33 cellular contexts compared by ENCODE assay signal in genomic region chr6:145082359-145082758, GRCh38.
DNase-seq lines count a peak whose midpoint lies in the region; ATAC-seq, FAIRE-seq and TF ChIP-seq lines count a peak whose summit lies in the region.
"Had no signal": no experiment of that assay in that cellular context is flagged by ENCODE, and none has a peak within 500 bp of the region (broad histone marks: within the 10 kb centered on the region; RNA-seq: fewer than 3 reads in every experiment).

No MANE protein-coding gene starts in this region.

- H3K9me1 ChIP-seq in IMR-90 (ENCODE audit: insufficient read depth, low read length) (no peaks in the 10 kb centered on the region), K562 (ENCODE audit: control insufficient read depth, insufficient read depth, low read length) (no peaks in the 10 kb centered on the region)

- H4K20me1 ChIP-seq in HepG2 (ENCODE audit: insufficient read depth, low read length) (no peaks in the 10 kb centered on the region), IMR-90 (ENCODE audit: insufficient read depth, low read length) (no peaks in the 10 kb centered on the region), K562 (replicated peaks; ENCODE audit: control insufficient read depth, insufficient read depth, low read length) (no peaks in the 10 kb centered on the region)
- H4K20me1 ChIP-seq: BLaER1; BLaER1 treated with 17β-estradiol and CSF1 and Interleukin-3, amounts not matched to agents 10 nM and 100 nM had no signal

- no peak for TF ChIP-seq RAD21 in HepG2 (CRISPR knock-in tag; IDR thresholded peaks at IDR 0.05)
- no peak for TF ChIP-seq RAD21 in IMR-90 (IDR thresholded peaks at IDR 0.05; ENCODE audit: low read length)
- no peak for TF ChIP-seq RAD21 in K562 (CRISPR knock-in tag; conservative IDR thresholded peaks at IDR 0.05 in 1 of 2, IDR thresholded peaks at IDR 0.05 in 1 of 2)

- H3K27me3 ChIP-seq in HepG2 (ENCODE audit: control insufficient read depth in 1 of 2, insufficient read depth in 2 of 2, low read length in 2 of 2) (no peaks in the 10 kb centered on the region), right lobe of liver (no peaks in the 10 kb centered on the region), IMR-90 (ENCODE audit: control insufficient read depth, insufficient read depth, low read length) (no peaks in the 10 kb centered on the region), K562 (ENCODE audit: control insufficient read depth in 2 of 2, insufficient read depth in 2 of 2, low read length in 2 of 2) (no peaks in the 10 kb centered on the region)
- H3K27me3 ChIP-seq: BE2C; BLaER1; BLaER1 treated with 17β-estradiol and CSF1 and Interleukin-3, amounts not matched to agents 10 nM and 100 nM had no signal

- no peak overlapping the region for H3K18ac ChIP-seq in IMR-90 (ENCODE audit: low read depth, low read length)

- no peaks in the 10 kb centered on the region for H3K79me1 ChIP-seq in IMR-90 (ENCODE audit: low read depth in 1 of 2, low read length in 2 of 2)

- CTCF ChIA-PET in HepG2 (lab: Yijun Ruan, JAX; ENCODE audit: low intra/inter-chr PET ratio, low total read pairs) (no interaction called here), IMR-90 (lab: Yijun Ruan, JAX) (no interaction called here), K562 (lab: Yijun Ruan, JAX; ENCODE audit: low intra/inter-chr PET ratio) (no interaction called here)

- no peak overlapping the region for H3K14ac ChIP-seq in IMR-90 (replicated peaks; ENCODE audit: low read depth, low read length)

- TF ChIP-seq EP300 in HepG2 (IDR thresholded peaks at IDR 0.05; ENCODE audit: low read depth in 2 of 2, low read length in 2 of 2) = no peak
- TF ChIP-seq EP300 in HepG2 (CRISPR knock-in tag; IDR thresholded peaks at IDR 0.05; ENCODE audit: borderline replicate concordance) = no peak
- TF ChIP-seq EP300 in K562 (IDR thresholded peaks at IDR 0.05; ENCODE audit: low read length) = no peak

- H3K4me3 ChIP-seq in HepG2 (replicated peaks in 1 of 3; ENCODE audit: insufficient read depth in 1 of 3, low read depth in 2 of 3, low read length in 3 of 3) = no peak overlapping the region
- H3K4me3 ChIP-seq in right lobe of liver = no peak overlapping the region
- no peak overlapping the region for H3K4me3 ChIP-seq in IMR-90 (ENCODE audit: insufficient read depth, low read depth, low read length)
- H3K4me3 ChIP-seq in K562 = no peak overlapping the region
- H3K4me3 ChIP-seq: A549; BLaER1; BLaER1 treated with 17β-estradiol and CSF1 and Interleukin-3, amounts not matched to agents 10 nM and 100 nM had no signal

- H3K4me1 ChIP-seq in HepG2 (ENCODE audit: insufficient read depth, low read length) (no peaks in the 10 kb centered on the region), right lobe of liver (peaks cover 0 to 4% (median 0%) of the 10 kb centered on the region in 4 donors), IMR-90 (ENCODE audit: control insufficient read depth, insufficient read depth, low read length) (no peaks in the 10 kb centered on the region; the same call in 1 of the 2 replicates), K562 (replicated peaks in 1 of 2; ENCODE audit: control insufficient read depth in 2 of 2, insufficient read depth in 2 of 2, low read length in 2 of 2) (no peaks in the 10 kb centered on the region)
- H3K4me1 ChIP-seq: A549, BE2C, Caco-2 had no signal

- TF ChIP-seq CTCF in HepG2 (CRISPR knock-in tag; IDR thresholded peaks at IDR 0.05) (no peak), right lobe of liver (IDR thresholded peaks at IDR 0.05) (no peak), IMR-90 (conservative IDR thresholded peaks at IDR 0.05; ENCODE audit: low read depth, low read length) (no peak), K562 (IDR thresholded peaks at IDR 0.05 in 2 of 3, conservative IDR thresholded peaks at IDR 0.05 in 1 of 3; ENCODE audit: insufficient read depth in 2 of 3, low read depth in 1 of 3, low read length in 3 of 3) (no peak)

- H4K5ac ChIP-seq in IMR-90 (ENCODE audit: low read depth, low read length) = no peak overlapping the region

- no peak for TF ChIP-seq POLR2A in HepG2 (IDR thresholded peaks at IDR 0.05; ENCODE audit: insufficient read depth in 1 of 2, low read depth in 2 of 2, low read length in 2 of 2)
- no peak for TF ChIP-seq POLR2A in right lobe of liver (IDR thresholded peaks at IDR 0.05)
- no peak for TF ChIP-seq POLR2A in IMR-90 (IDR thresholded peaks at IDR 0.05; ENCODE audit: low read depth, low read length)
- no peak for TF ChIP-seq POLR2A in K562 (conservative IDR thresholded peaks at IDR 0.05)

- 15% methylated on average over 4 of the region's 4 CpGs for WGBS in HepG2 (ENCODE audit: low lambda C conversion rate)
- 83% methylated on average over 4 of the region's 4 CpGs for WGBS in right lobe of liver (ENCODE audit: insufficient coverage, low coverage, low lambda C conversion rate, missing lambda C conversion rate)
- no CpG with 5 or more reads among the region's 4 CpGs for WGBS in IMR-90 (ENCODE audit: extremely low coverage in 2 of 2, insufficient read length in 1 of 2), 2 experiments
- WGBS in K562 (ENCODE audit: insufficient coverage, low coverage, missing lambda C conversion rate) = 2% methylated on average over 4 of the region's 4 CpGs

- no peak overlapping the region for H3K23ac ChIP-seq in IMR-90 (ENCODE audit: low read depth, low read length)

- BruUV-seq in HepG2 (replicated peaks; lab: Mats Ljungman, UMichigan) (no TSS peak), IMR-90 (replicated peaks; lab: Mats Ljungman, UMichigan) (no TSS peak), K562 (replicated peaks; lab: Mats Ljungman, UMichigan) (no TSS peak)

- no peak overlapping the region for H3K4ac ChIP-seq in IMR-90 (ENCODE audit: low read depth, low read length)

- H3K9me3 ChIP-seq in HepG2 (ENCODE audit: low read length) = no peaks in the 10 kb centered on the region
- H3K9me3 ChIP-seq in right lobe of liver = no peaks in the 10 kb centered on the region
- H3K9me3 ChIP-seq in IMR-90 (ENCODE audit: control insufficient read depth, insufficient read depth, low read length) = no peaks in the 10 kb centered on the region
- no peaks in the 10 kb centered on the region for H3K9me3 ChIP-seq in K562 (replicated peaks; ENCODE audit: control insufficient read depth, insufficient read depth, low read depth, low read length)
- H3K9me3 ChIP-seq: A549; BE2C; BLaER1; BLaER1 treated with 17β-estradiol and CSF1 and Interleukin-3, amounts not matched to agents 10 nM and 100 nM; Caco-2 had no signal

- POLR2A ChIA-PET in HepG2 (lab: Yijun Ruan, JAX) (no interaction called here), IMR-90 (lab: Charles Lee; ENCODE audit: unreplicated experiment) (no interaction called here), K562 (lab: Yijun Ruan, JAX) (interaction anchor here (1.2 kb wide), 1 partner anchor 10 kb away, joined by 3 read pairs; no protein-coding TSS in a partner anchor)

- FAIRE-seq in HepG2 (lab: Jason Lieb, UNC) = no peak
- FAIRE-seq in K562 (lab: Jason Lieb, UNC) = no peak
- FAIRE-seq: A204.1, A549, D721Med had no signal

- H3K36me3 ChIP-seq in HepG2 (replicated peaks in 1 of 2; ENCODE audit: control insufficient read depth in 1 of 2, insufficient read depth in 2 of 2, low read length in 2 of 2) (no peaks in the 10 kb centered on the region), right lobe of liver (no peaks in the 10 kb centered on the region), IMR-90 (ENCODE audit: control insufficient read depth, insufficient read depth, low read length) (no peaks in the 10 kb centered on the region), K562 (ENCODE audit: control insufficient read depth, insufficient read depth, low read length) (no peaks in the 10 kb centered on the region)
- H3K36me3 ChIP-seq: BE2C; BLaER1; BLaER1 treated with 17β-estradiol and CSF1 and Interleukin-3, amounts not matched to agents 10 nM and 100 nM had no signal

- H3K79me2 ChIP-seq in HepG2 (ENCODE audit: insufficient read depth, low read length) = no peaks in the 10 kb centered on the region
- no peaks in the 10 kb centered on the region for H3K79me2 ChIP-seq in K562 (ENCODE audit: control insufficient read depth, insufficient read depth, low read length)

- no peak overlapping the region for H2AK5ac ChIP-seq in IMR-90 (ENCODE audit: low read depth, low read length)

- no peak overlapping the region for H4K91ac ChIP-seq in IMR-90 (ENCODE audit: insufficient read depth, low read depth, low read length)

- H3K4me2 ChIP-seq in HepG2 (ENCODE audit: low read depth, low read length) (no peak overlapping the region), IMR-90 (ENCODE audit: low read depth, low read length) (no peak overlapping the region), K562 (ENCODE audit: insufficient read depth, low read length) (no peak overlapping the region)
- H3K4me2 ChIP-seq: A549; BLaER1; BLaER1 treated with 17β-estradiol and CSF1 and Interleukin-3, amounts not matched to agents 10 nM and 100 nM had no signal

- no peak overlapping the region for H2BK20ac ChIP-seq in IMR-90 (ENCODE audit: low read depth, low read length)

- H3K9ac ChIP-seq in HepG2 (ENCODE audit: insufficient read depth, low read depth, low read length) (no peak overlapping the region), IMR-90 (ENCODE audit: low read depth, low read length) (no peak overlapping the region), K562 (ENCODE audit: insufficient read depth in 1 of 2, low read depth in 2 of 2, low read length in 2 of 2) (no peak overlapping the region)
- H3K9ac ChIP-seq: BLaER1; BLaER1 treated with 17β-estradiol and CSF1 and Interleukin-3, amounts not matched to agents 10 nM and 100 nM had no signal

- H3K27ac ChIP-seq in HepG2 (ENCODE audit: extremely low read length, insufficient read depth, low read length) (no peak overlapping the region), right lobe of liver (no peak overlapping the region), IMR-90 (ENCODE audit: insufficient read depth, low read length) (no peak overlapping the region), K562 (ENCODE audit: extremely low read depth, low read depth, low read length) (no peak overlapping the region)
- H3K27ac ChIP-seq: 22Rv1; A549; BLaER1; BLaER1 treated with 17β-estradiol and CSF1 and Interleukin-3, amounts not matched to agents 10 nM and 100 nM; C4-2B had no signal

- no peak overlapping the region for H4K8ac ChIP-seq in IMR-90 (ENCODE audit: low read depth in 2 of 2, low read length in 2 of 2)

- H2BK5ac ChIP-seq in IMR-90 (ENCODE audit: low read depth, low read length, poor library complexity, severe bottlenecking) = no peak overlapping the region

- H2AFZ ChIP-seq in HepG2 (ENCODE audit: low read length) = no peak overlapping the region
- H2AFZ ChIP-seq in IMR-90 (replicated peaks; ENCODE audit: low read length, poor library complexity) = no peak overlapping the region
- no peak overlapping the region for H2AFZ ChIP-seq in K562 (ENCODE audit: low read depth, low read length)

- H3K56ac ChIP-seq in IMR-90 (ENCODE audit: extremely low read depth, insufficient read depth, low read length) = no peak overlapping the region

- intact Hi-C loops in HepG2 (cut with micrococcal nuclease; ENCODE audit: unreplicated experiment) (no loop called here), right lobe of liver (cut with DNase I) (no loop called here), IMR-90 (cut with micrococcal nuclease) (no loop called here), K562 (cut with micrococcal nuclease) (no loop called here)

- no peak for ATAC-seq in HepG2
- ATAC-seq in right lobe of liver = no peak
- ATAC-seq in IMR-90 (ENCODE audit: low read depth) = no peak
- no peak for ATAC-seq in K562
- no peak for ATAC-seq in GM21529 (IDR thresholded peaks at IDR 0.05; ENCODE audit: unreplicated experiment)
- ATAC-seq: A549; CD8-positive, alpha-beta T cell had no signal

- in situ Hi-C loops in HepG2 (cut with HindIII; ENCODE audit: extremely low pct_ligation_motif_present, low pct_unique_long_range_greater_than_20kb) = no loop called here
- in situ Hi-C loops in IMR-90 (cut with MboI; ENCODE audit: low sequenced_read_pairs) = no loop called here
- in situ Hi-C loops in K562 (cut with MboI) = no loop called here

- no peak overlapping the region for H2BK15ac ChIP-seq in IMR-90 (ENCODE audit: low read depth, low read length)

- H2AK9ac ChIP-seq in IMR-90 (replicated peaks; ENCODE audit: low read depth, low read length, poor library complexity) = no peak overlapping the region

- DNase-seq in HepG2 (ENCODE audit: low spot score) (no peak), right lobe of liver (no peak), IMR-90 (no peak), K562 (ENCODE audit: extremely low read depth in 1 of 4, low spot score in 3 of 4) (no peak), GM19238 (ENCODE audit: insufficient read length, low spot score) (no peak)
- DNase-seq: 8988T; ACHN; AML-193; BE2C; C1 segment of cervical spinal cord; Caco-2; Calu3; CD4-positive, alpha-beta memory T cell; CD4-positive, alpha-beta T cell; CD4-positive, CD25-positive, alpha-beta regulatory T cell; CD8-positive, alpha-beta memory T cell; CD8-positive, alpha-beta T cell; COR-L47; DMS 273 treated with DMSO at 0.1 percent for 48 hours; DMS153; DMS53; DMS79; DMS79 treated with DMSO at 0.1 percent for 48 hours; DND-41; EL had no signal

- no peak overlapping the region for H2BK120ac ChIP-seq in IMR-90 (ENCODE audit: low read depth, low read length)

- dilution Hi-C loops in IMR-90 (cut with HindIII; ENCODE audit: low sequenced_read_pairs, unreplicated experiment) = no loop called here

Comparison
In these comparisons a context has a peak if more than half of its experiments do, and no peak if none do; other contexts are left out.
1. Of the 241 proteins assayed by ChIP-seq in both HepG2 and K562: peak only in HepG2: none; only in K562: CEBPG; in both: CEBPB; in neither: 239.